Comparison of ENCODE assay signal across 1 cellular context in the genomic region with DNA sequence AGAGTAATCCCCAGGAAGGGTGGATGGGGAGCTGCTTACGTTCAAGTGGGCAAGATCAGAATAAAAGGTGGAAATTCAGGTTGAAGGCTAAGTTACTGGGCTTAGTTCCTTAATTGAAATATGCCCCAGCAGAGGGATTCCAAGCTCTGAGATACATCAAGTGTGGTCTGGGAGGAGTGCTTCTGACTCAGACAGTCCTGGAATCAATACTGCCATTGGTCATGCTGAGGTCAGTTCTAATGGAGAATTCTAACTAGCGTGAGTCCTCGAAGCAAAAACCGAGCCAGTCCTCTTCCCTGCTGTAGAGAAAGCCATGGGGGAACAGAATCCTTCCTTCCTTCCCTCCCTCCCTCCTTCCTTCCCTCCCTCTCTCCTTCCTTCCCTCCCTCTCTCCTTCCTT.
TF ChIP-seq lines count a peak whose summit lies in the region.

No MANE protein-coding gene starts in this region.

TF ChIP-seq in HCT116, 20 proteins besides CTCF, POLR2A, EP300 and RAD21 (continued from another document):
- TF ChIP-seq, protein P1, sequence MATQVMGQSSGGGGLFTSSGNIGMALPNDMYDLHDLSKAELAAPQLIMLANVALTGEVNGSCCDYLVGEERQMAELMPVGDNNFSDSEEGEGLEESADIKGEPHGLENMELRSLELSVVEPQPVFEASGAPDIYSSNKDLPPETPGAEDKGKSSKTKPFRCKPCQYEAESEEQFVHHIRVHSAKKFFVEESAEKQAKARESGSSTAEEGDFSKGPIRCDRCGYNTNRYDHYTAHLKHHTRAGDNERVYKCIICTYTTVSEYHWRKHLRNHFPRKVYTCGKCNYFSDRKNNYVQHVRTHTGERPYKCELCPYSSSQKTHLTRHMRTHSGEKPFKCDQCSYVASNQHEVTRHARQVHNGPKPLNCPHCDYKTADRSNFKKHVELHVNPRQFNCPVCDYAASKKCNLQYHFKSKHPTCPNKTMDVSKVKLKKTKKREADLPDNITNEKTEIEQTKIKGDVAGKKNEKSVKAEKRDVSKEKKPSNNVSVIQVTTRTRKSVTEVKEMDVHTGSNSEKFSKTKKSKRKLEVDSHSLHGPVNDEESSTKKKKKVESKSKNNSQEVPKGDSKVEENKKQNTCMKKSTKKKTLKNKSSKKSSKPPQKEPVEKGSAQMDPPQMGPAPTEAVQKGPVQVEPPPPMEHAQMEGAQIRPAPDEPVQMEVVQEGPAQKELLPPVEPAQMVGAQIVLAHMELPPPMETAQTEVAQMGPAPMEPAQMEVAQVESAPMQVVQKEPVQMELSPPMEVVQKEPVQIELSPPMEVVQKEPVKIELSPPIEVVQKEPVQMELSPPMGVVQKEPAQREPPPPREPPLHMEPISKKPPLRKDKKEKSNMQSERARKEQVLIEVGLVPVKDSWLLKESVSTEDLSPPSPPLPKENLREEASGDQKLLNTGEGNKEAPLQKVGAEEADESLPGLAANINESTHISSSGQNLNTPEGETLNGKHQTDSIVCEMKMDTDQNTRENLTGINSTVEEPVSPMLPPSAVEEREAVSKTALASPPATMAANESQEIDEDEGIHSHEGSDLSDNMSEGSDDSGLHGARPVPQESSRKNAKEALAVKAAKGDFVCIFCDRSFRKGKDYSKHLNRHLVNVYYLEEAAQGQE (IDR thresholded peaks at IDR 0.05; ENCODE audit: low read depth): no peak
- TF ChIP-seq JUND (IDR thresholded peaks at IDR 0.05) (no peak), TCF7L2 (IDR thresholded peaks at IDR 0.05; ENCODE audit: borderline replicate concordance, extremely low read depth, insufficient read depth, insufficient read length) (no peak), FOSL1 (IDR thresholded peaks at IDR 0.05; ENCODE audit: low read depth) (no peak)
